In the genomic region with DNA sequence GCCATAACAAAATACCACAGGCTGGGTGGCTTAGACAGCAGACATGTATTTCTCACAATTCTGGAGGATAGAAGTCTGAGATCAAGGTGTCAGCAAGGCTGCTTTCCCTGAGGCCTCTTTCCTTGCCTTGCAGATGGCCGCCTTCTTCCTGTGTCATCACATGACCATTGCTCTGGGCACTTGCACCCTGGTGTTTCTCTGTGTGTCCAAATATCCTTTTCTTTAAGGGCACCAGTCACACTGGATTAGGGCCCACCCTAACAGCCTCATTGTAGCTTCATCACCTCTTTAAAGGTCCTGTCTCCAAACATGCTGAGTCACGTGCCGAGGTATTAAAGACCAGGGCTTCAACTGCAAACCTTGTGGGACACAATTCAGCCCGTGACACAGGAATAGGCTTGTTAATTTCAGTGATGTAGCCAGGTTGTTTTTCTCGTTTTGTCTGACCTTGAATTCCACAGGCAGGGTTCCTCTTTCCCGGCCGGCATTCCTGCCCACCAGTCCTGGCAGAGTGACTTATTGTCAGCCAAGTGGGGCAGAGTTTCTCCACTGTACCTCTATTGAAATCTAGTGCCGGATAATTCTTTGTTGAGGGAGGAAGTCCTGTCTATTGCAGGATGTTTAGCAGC, we compare ENCODE assay signal across 15 cellular contexts.
DNase-seq lines count a peak whose midpoint lies in the region; ATAC-seq, FAIRE-seq and TF ChIP-seq lines count a peak whose summit lies in the region.
"Had no signal": no experiment of that assay in that cellular context is flagged by ENCODE, and none has a peak within 500 bp of the region (broad histone marks: within the 10 kb centered on the region; RNA-seq: fewer than 3 reads in every experiment).

No MANE protein-coding gene starts in this region.

- peak overlapping the region; percentile 45 to 72 for H3K27ac Mint-ChIP-seq in activated naive CD4-positive, alpha-beta T cell treated with anti-CD3 and anti-CD28 coated beads, Interleukin-2, amount 50 U/mL, for 72 hours
- H3K27ac Mint-ChIP-seq in activated naive CD4-positive, alpha-beta T cell treated with anti-CD3 and anti-CD28 coated beads for 36 hours, result no peak overlapping the region

- ATAC-seq in activated naive CD4-positive, alpha-beta T cell treated with anti-CD3 and anti-CD28 coated beads, Interleukin-2, amount 50 U/mL, for 72 hours, result no peak
- ATAC-seq in left cardiac atrium (peak in 1 of 2 donors; percentile 44), upper lobe of left lung (ENCODE audit: low FRiP score in 2 of 2) (no peak), sciatic nerve (no peak)
- no peak for ATAC-seq in activated CD4-positive, CD25-positive, alpha-beta regulatory T cell treated with anti-CD3 and anti-CD28 coated beads, Interleukin-2, amount 50 U/mL, for 24 hours

- no peaks in the 10 kb centered on the region for H3K4me1 Mint-ChIP-seq in activated naive CD4-positive, alpha-beta T cell treated with anti-CD3 and anti-CD28 coated beads for 36 hours (ENCODE audit: low read depth)

- H3K27ac ChIP-seq in adrenal gland (peak overlapping the region in 4 of 5 donors; percentile 43 to 80 (median 56)), upper lobe of left lung (peak overlapping the region in 3 of 4 donors; percentile 14 to 67 (median 31))
- H3K27ac ChIP-seq: BLaER1 treated with 17β-estradiol and CSF1 and Interleukin-3, amounts not matched to agents 10 nM and 100 nM had no signal

- H3K27me3 ChIP-seq in adrenal gland (no peaks in the 10 kb centered on the region), upper lobe of left lung (no peaks in the 10 kb centered on the region)
- H3K27me3 ChIP-seq: BLaER1 treated with 17β-estradiol and CSF1 and Interleukin-3, amounts not matched to agents 10 nM and 100 nM had no signal

- H3K36me3 ChIP-seq in adrenal gland (replicated peaks in 1 of 2) (no peaks in the 10 kb centered on the region), upper lobe of left lung (no peaks in the 10 kb centered on the region)

- H3K9me3 ChIP-seq in adrenal gland (replicated peaks in 1 of 3) (peaks cover 0 to 11% (median 0%) of the 10 kb centered on the region in 3 donors), upper lobe of left lung (peaks cover 0 to 6% (median 2%) of the 10 kb centered on the region in 4 donors)

- H3K4me3 ChIP-seq in adrenal gland (no peak overlapping the region), upper lobe of left lung (no peak overlapping the region)
- H3K4me3 ChIP-seq: BLaER1 treated with 17β-estradiol and CSF1 and Interleukin-3, amounts not matched to agents 10 nM and 100 nM had no signal

- no peak for TF ChIP-seq CTCF in adrenal gland (IDR thresholded peaks at IDR 0.05)
- TF ChIP-seq CTCF in upper lobe of left lung (IDR thresholded peaks at IDR 0.05), result no peak

- no peak for TF ChIP-seq EP300 in upper lobe of left lung (IDR thresholded peaks at IDR 0.05)

- WGBS in adrenal gland, 4 donors, result 42 to 49% (median 46%) methylated on average over 8 of the region's 8 CpGs
- WGBS in upper lobe of left lung, 2 donors, result 62 to 75% methylated on average over 8 of the region's 8 CpGs

- TF ChIP-seq POLR2A in adrenal gland (IDR thresholded peaks at IDR 0.05) (no peak), upper lobe of left lung (IDR thresholded peaks at IDR 0.05) (no peak)

- H3K36me3 Mint-ChIP-seq in activated naive CD4-positive, alpha-beta T cell treated with anti-CD3 and anti-CD28 coated beads, Interleukin-2, amount 50 U/mL, for 72 hours, result peaks cover 10 to 26% of the 10 kb centered on the region in 2 donors
- H3K36me3 Mint-ChIP-seq in activated naive CD4-positive, alpha-beta T cell treated with anti-CD3 and anti-CD28 coated beads for 36 hours (ENCODE audit: low read depth), result peaks cover 23% of the 10 kb centered on the region

- no peak overlapping the region for H3K4me3 Mint-ChIP-seq in activated naive CD4-positive, alpha-beta T cell treated with anti-CD3 and anti-CD28 coated beads for 36 hours

- peaks cover 9 to 27% of the 10 kb centered on the region in 2 donors for H3K9me3 Mint-ChIP-seq in activated naive CD4-positive, alpha-beta T cell treated with anti-CD3 and anti-CD28 coated beads, Interleukin-2, amount 50 U/mL, for 72 hours
- peaks cover 20% of the 10 kb centered on the region for H3K9me3 Mint-ChIP-seq in activated naive CD4-positive, alpha-beta T cell treated with anti-CD3 and anti-CD28 coated beads for 36 hours

- H3K27me3 Mint-ChIP-seq in activated naive CD4-positive, alpha-beta T cell treated with anti-CD3 and anti-CD28 coated beads for 36 hours (ENCODE audit: low read depth), result no peaks in the 10 kb centered on the region

- CTCF ChIA-PET in activated naive CD4-positive, alpha-beta T cell treated with anti-CD3 and anti-CD28 coated beads for 36 hours (lab: Charles Lee), result no interaction called here

- no peak for FAIRE-seq in RCC 7860 (lab: Jason Lieb, UNC)
- FAIRE-seq: H54 had no signal

- intact Hi-C loops in activated naive CD4-positive, alpha-beta T cell treated with anti-CD3 and anti-CD28 coated beads for 36 hours (cut with micrococcal nuclease), result no loop called here
- intact Hi-C loops in adrenal gland (cut with DNase I), result no loop called here
- intact Hi-C loops in left cardiac atrium (cut with DNase I), result no loop called here
- intact Hi-C loops in sciatic nerve (cut with DNase I), result loop anchor here (1.0 kb wide), 1 partner anchor 33 kb away; no protein-coding TSS in a partner anchor

- no peak for DNase-seq in activated naive CD4-positive, alpha-beta T cell treated with anti-CD3 and anti-CD28 coated beads, Interleukin-2, amount 50 U/mL, for 72 hours (ENCODE audit: low spot score in 2 of 2)
- DNase-seq in activated naive CD4-positive, alpha-beta T cell treated with anti-CD3 and anti-CD28 coated beads for 36 hours, result no peak
- DNase-seq in adrenal gland (peak in 5 of 7 donors; percentile 28 to 67 (median 52)), left cardiac atrium (peak; percentile 18), upper lobe of left lung (no peak), RCC 7860 (ENCODE audit: low spot score) (no peak), sciatic nerve (ENCODE audit: low spot score) (no peak)
- DNase-seq: 8988T, DMS 273 treated with DMSO at 0.1 percent for 48 hours, NCI-H146, NCI-H2227 treated with DMSO at 0.1 percent for 48 hours, NCI-H526 treated with DMSO at 0.1 percent for 48 hours had no signal

- H3K4me1 ChIP-seq in adrenal gland (replicated peaks in 1 of 2), result peaks cover 12 to 19% of the 10 kb centered on the region in 2 donors
- H3K4me1 ChIP-seq in upper lobe of left lung, result no peaks in the 10 kb centered on the region
- H3K4me1 ChIP-seq: BLaER1 treated with 17β-estradiol and CSF1 and Interleukin-3, amounts not matched to agents 10 nM and 100 nM had no signal

Comparison
In these comparisons a context has a peak if more than half of its experiments do, and no peak if none do; other contexts are left out.
1. DNase-seq: peak in adrenal gland (5 of 7) and left cardiac atrium (single experiment); none in activated naive CD4-positive, alpha-beta T cell treated with anti-CD3 and anti-CD28 coated beads, Interleukin-2, amount 50 U/mL, for 72 hours (0 of 2), activated naive CD4-positive, alpha-beta T cell treated with anti-CD3 and anti-CD28 coated beads for 36 hours (single experiment), upper lobe of left lung (0 of 2), RCC 7860 (single experiment) and sciatic nerve (single experiment).